ENCODE assay signal across 28 cellular contexts in the genomic region with DNA sequence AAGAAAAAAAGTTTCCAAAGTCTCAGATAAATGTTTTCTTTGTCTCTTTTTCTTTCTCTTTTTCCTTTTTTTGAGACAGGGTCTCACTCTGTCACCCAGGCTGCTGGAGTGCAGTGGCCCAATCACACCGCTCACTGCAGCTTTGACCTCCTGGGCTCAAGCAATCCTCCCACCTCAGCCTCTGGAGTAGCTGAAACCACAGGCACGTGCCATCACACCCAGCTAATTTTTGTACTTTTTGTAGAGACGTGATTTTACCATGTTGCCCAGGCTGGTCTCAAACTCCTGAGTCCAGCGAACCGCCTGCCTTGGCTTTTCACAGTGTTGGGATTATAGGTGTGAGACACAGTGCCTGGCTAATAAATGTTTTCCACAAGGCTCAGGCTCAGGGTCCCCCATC.
"Had no signal": no experiment of that assay in that cellular context is flagged by ENCODE, and none has a peak within 500 bp of the region (broad histone marks: within the 10 kb centered on the region; RNA-seq: fewer than 3 reads in every experiment).

No MANE protein-coding gene starts in this region.

- H3K27me3 ChIP-seq: adrenal gland, body of pancreas, breast epithelium, SJCRH30 had no signal

- H3K36me3 Mint-ChIP-seq: activated naive CD4-positive, alpha-beta T cell treated with anti-CD3 and anti-CD28 coated beads, Interleukin-2, amount 50 U/mL, for 72 hours had no signal

- H3K4me3 ChIP-seq: adrenal gland, body of pancreas, breast epithelium, SJCRH30, SK-N-MC had no signal

- H3K36me3 ChIP-seq: adrenal gland, breast epithelium, SJCRH30 had no signal

- H3K9me3 ChIP-seq: adrenal gland, body of pancreas, breast epithelium, SJCRH30 had no signal

- H3K9me3 Mint-ChIP-seq: activated CD4-positive, alpha-beta T cell treated with anti-CD3 and anti-CD28 coated beads, Interleukin-2, amount 10 ng/mL, durations not matched to agents 24 days and 14 days; activated CD8-positive, alpha-beta T cell treated with anti-CD3 and anti-CD28 coated beads for 36 hours; activated naive CD4-positive, alpha-beta T cell treated with anti-CD3 and anti-CD28 coated beads for 36 hours; activated T-cell treated with anti-CD3 and anti-CD28 coated beads, Interleukin-2, amount 50 U/mL, for 4 hours; activated T-helper 1 cell treated with anti-CD3 and anti-CD28 coated beads, Interleukin-12 subunit alpha, Interleukin-12 subunit beta, Interleukin-2, Interleukin-4 antibody, amounts not matched to agents 30 ng/mL and 10 ng/mL and 1 ng/mL, durations not matched to agents 14 hours and 24 hours and 36 hours; T-helper 1 cell treated with Interleukin-12 subunit alpha and Interleukin-12 subunit beta and Interleukin-4 antibody, amounts not matched to agents 30 μg/mL and 1 μg/mL, for 36 hours; T-helper 2 cell treated with Interferon-gamma antibody and Interleukin-4, amounts not matched to agents 5 μg/mL and 100 μg/mL, for 36 hours had no signal

- DNase-seq: activated CD4-positive, alpha-beta T cell treated with anti-CD3 and anti-CD28 coated beads, Interleukin-2, amount 10 ng/mL, durations not matched to agents 24 days and 14 days; activated CD4-positive, alpha-beta T cell treated with anti-CD3 and anti-CD28 coated beads, Interleukin-2, amount 50 U/mL, for 4 hours; activated CD8-positive, alpha-beta T cell treated with anti-CD3 and anti-CD28 coated beads for 36 hours; activated gamma-delta T cell treated with Interleukin-2 at 50 U/mL for 16 hours; activated naive CD4-positive, alpha-beta T cell treated with anti-CD3 and anti-CD28 coated beads for 36 hours; activated T-cell treated with anti-CD3 and anti-CD28 coated beads for 4 hours; activated T-cell treated with anti-CD3 and anti-CD28 coated beads, Interleukin-2, amount 50 U/mL, for 4 hours; body of pancreas; caudate nucleus; Karpas-422; NCI-H1105 treated with DMSO at 0.1 percent for 48 hours; NCI-H1436 treated with DMSO at 0.1 percent for 48 hours; NCI-H1694 treated with DMSO at 0.1 percent for 48 hours; NCI-H2029; NCI-H345; NCI-H524 treated with DMSO at 0.1 percent for 48 hours; SHP77; SJCRH30 had no signal

- FAIRE-seq: astrocyte, TTC549 had no signal

- H3K27ac ChIP-seq: adrenal gland, body of pancreas, breast epithelium, SJCRH30, SK-N-MC had no signal

- H3K4me3 Mint-ChIP-seq: activated CD4-positive, alpha-beta T cell treated with anti-CD3 and anti-CD28 coated beads, Interleukin-2, amount 10 ng/mL, durations not matched to agents 24 days and 14 days; activated CD8-positive, alpha-beta T cell treated with anti-CD3 and anti-CD28 coated beads for 36 hours; activated naive CD4-positive, alpha-beta T cell treated with anti-CD3 and anti-CD28 coated beads for 36 hours; activated T-cell treated with anti-CD3 and anti-CD28 coated beads, Interleukin-2, amount 50 U/mL, for 4 hours; activated T-helper 1 cell treated with anti-CD3 and anti-CD28 coated beads, Interleukin-12 subunit alpha, Interleukin-12 subunit beta, Interleukin-2, Interleukin-4 antibody, amounts not matched to agents 30 ng/mL and 10 ng/mL and 1 ng/mL, durations not matched to agents 14 hours and 24 hours and 36 hours; T-helper 1 cell treated with Interleukin-12 subunit alpha and Interleukin-12 subunit beta and Interleukin-4 antibody, amounts not matched to agents 30 μg/mL and 1 μg/mL, for 36 hours; T-helper 2 cell treated with Interferon-gamma antibody and Interleukin-4, amounts not matched to agents 5 μg/mL and 100 μg/mL, for 36 hours had no signal

- H3K4me1 ChIP-seq: breast epithelium had no signal

- H3K27ac Mint-ChIP-seq: activated CD4-positive, alpha-beta T cell treated with anti-CD3 and anti-CD28 coated beads, Interleukin-2, amount 10 ng/mL, durations not matched to agents 24 days and 14 days; activated CD8-positive, alpha-beta T cell treated with anti-CD3 and anti-CD28 coated beads for 36 hours; activated naive CD4-positive, alpha-beta T cell treated with anti-CD3 and anti-CD28 coated beads for 36 hours; activated T-helper 1 cell treated with anti-CD3 and anti-CD28 coated beads, Interleukin-12 subunit alpha, Interleukin-12 subunit beta, Interleukin-2, Interleukin-4 antibody, amounts not matched to agents 30 ng/mL and 10 ng/mL and 1 ng/mL, durations not matched to agents 14 hours and 24 hours and 36 hours; T-helper 1 cell treated with Interleukin-12 subunit alpha and Interleukin-12 subunit beta and Interleukin-4 antibody, amounts not matched to agents 30 μg/mL and 1 μg/mL, for 36 hours; T-helper 2 cell treated with Interferon-gamma antibody and Interleukin-4, amounts not matched to agents 5 μg/mL and 100 μg/mL, for 36 hours had no signal

- H3K4me1 Mint-ChIP-seq: activated CD4-positive, alpha-beta T cell treated with anti-CD3 and anti-CD28 coated beads, Interleukin-2, amount 10 ng/mL, durations not matched to agents 24 days and 14 days had no signal

- ATAC-seq: activated CD8-positive, alpha-beta T cell treated with anti-CD3 and anti-CD28 coated beads for 36 hours; activated naive CD4-positive, alpha-beta T cell treated with anti-CD3 and anti-CD28 coated beads, Interleukin-2, amount 50 U/mL, for 72 hours; activated T-cell treated with anti-CD3 and anti-CD28 coated beads, Interleukin-2, amount 50 U/mL, for 4 hours; body of pancreas; Panc1 had no signal
